14 cellular contexts compared by ENCODE assay signal in genomic region chr5:68277427-68277826, GRCh38.
DNase-seq lines count a peak whose midpoint lies in the region; ATAC-seq and TF ChIP-seq lines count a peak whose summit lies in the region.
"Had no signal": no experiment of that assay in that cellular context is flagged by ENCODE, and none has a peak within 500 bp of the region (broad histone marks: within the 10 kb centered on the region; RNA-seq: fewer than 3 reads in every experiment).

No MANE protein-coding gene starts in this region.

- in situ Hi-C loops in KBM-7 (cut with MboI; ENCODE audit: low pct_unique_long_range_greater_than_20kb, low sequenced_read_pairs): loop anchor here (25.0 kb wide), 2 partner anchors 185 to 685 kb away; no protein-coding TSS in a partner anchor

- H3K27me3 Mint-ChIP-seq in Calu3 (ENCODE audit: unreplicated experiment): no peaks in the 10 kb centered on the region

- BruUV-seq in Calu3 (replicated peaks; lab: Mats Ljungman, UMichigan): no TSS peak

- H3K4me1 Mint-ChIP-seq in Calu3 (ENCODE audit: low read depth, unreplicated experiment): peaks cover 50% of the 10 kb centered on the region

- H3K9me3 Mint-ChIP-seq in Calu3 (ENCODE audit: low read depth, unreplicated experiment): no peaks in the 10 kb centered on the region

- H3K36me3 Mint-ChIP-seq in Calu3 (ENCODE audit: insufficient read depth, unreplicated experiment): peaks cover 72% of the 10 kb centered on the region

- no peak for TF ChIP-seq CTCF in Calu3 (IDR thresholded peaks at IDR 0.05; ENCODE audit: unreplicated experiment)

- DNase-seq in Calu3 (peak; percentile 45), HT1080 (ENCODE audit: low read depth) (peak; percentile 89), astrocyte of the hippocampus (ENCODE audit: low read depth, low spot score) (peak; percentile 61), myocyte (ENCODE audit: low read depth) (peak; percentile 49), NCI-H1436 (lab: John Stamatoyannopoulos, UW) (no peak), left lobe of liver (ENCODE audit: low spot score) (no peak), KBM-7 (no peak)
- DNase-seq: foreskin fibroblast; left lung; posterior cingulate gyrus; stimulated activated CD4-positive, alpha-beta T cell treated with anti-CD3 and anti-CD28 coated beads, Interleukin-4, amount 100 ng/mL, for 1 hour; WERI-Rb-1 had no signal

- CTCF ChIA-PET in Calu3 (lab: Charles Lee): interaction anchor here (0.8 to 1.6 kb wide), 3 partner anchors 11 to 418 kb away, joined by 3 to 4 read pairs (median 3); no protein-coding TSS in a partner anchor

- peak overlapping the region; percentile 32 for H3K27ac Mint-ChIP-seq in Calu3 (ENCODE audit: unreplicated experiment)

- no peak overlapping the region for H3K4me3 Mint-ChIP-seq in Calu3 (ENCODE audit: low read depth, unreplicated experiment)

- intact Hi-C loops in Calu3 (cut with micrococcal nuclease; ENCODE audit: unreplicated experiment): loop anchor here (10.0 kb wide), 2 partner anchors 633 to 1113 kb away; no protein-coding TSS in a partner anchor

- ATAC-seq in left lobe of liver: no peak
- ATAC-seq in HG03135 (IDR thresholded peaks at IDR 0.05; ENCODE audit: unreplicated experiment): no peak
- ATAC-seq: left lung, Panc1 had no signal

Comparison
In these comparisons a context has a peak if more than half of its experiments do, and no peak if none do; other contexts are left out.
1. DNase-seq: peak in Calu3 (single experiment), HT1080 (single experiment), astrocyte of the hippocampus (single experiment) and myocyte (single experiment); none in NCI-H1436 (single experiment), left lobe of liver (single experiment) and KBM-7 (single experiment).